Comparison of ENCODE assay signal across 8 cellular contexts in genomic region chr5:128674837-128675446, GRCh38.
A peak's percentile ranks its signal among the peaks of the same experiment; 100 is the strongest.
DNase-seq lines count a peak whose midpoint lies in the region; ATAC-seq and TF ChIP-seq lines count a peak whose summit lies in the region.

No MANE protein-coding gene starts in this region.

- H3K27ac ChIP-seq in AG04450 (ENCODE audit: low read depth, low read length), result no peak overlapping the region
- no peak overlapping the region for H3K27ac ChIP-seq in foreskin keratinocyte

- CTCF ChIA-PET in AG04450 (lab: Charles Lee), result interaction anchor here (0.6 to 3.1 kb wide), 27 partner anchors 8 to 1017 kb away, joined by 3 to 14 read pairs (median 3); no protein-coding TSS in a partner anchor

- no peaks in the 10 kb centered on the region; the same call in none of the 2 replicates for H3K9me3 Mint-ChIP-seq in HFFc6

- H3K4me3 Mint-ChIP-seq in HFFc6, result no peak overlapping the region

- no peaks in the 10 kb centered on the region for H3K9me3 ChIP-seq in AG04450 (ENCODE audit: control insufficient read depth, insufficient read depth, low read length)

- no peaks in the 10 kb centered on the region for H3K4me1 ChIP-seq in foreskin keratinocyte

- no peak overlapping the region for H3K27ac Mint-ChIP-seq in HFFc6

- DNase-seq in AG04450 (ENCODE audit: low read depth, low spot score), result peak; percentile 24
- peak; percentile 53 for DNase-seq in HFFc6
- DNase-seq in LoVo (ENCODE audit: low spot score), result peak; percentile 57
- peak; percentile 58 for DNase-seq in activated CD4-positive, alpha-beta T cell treated with anti-CD3 and anti-CD28 coated beads for 48 hours
- DNase-seq in foreskin keratinocyte, result peak in 1 of 2 donors; percentile 53
- peak; percentile 41 to 43 for DNase-seq in stimulated activated CD4-positive, alpha-beta T cell treated with anti-CD3 and anti-CD28 coated beads, Interleukin-2, amount 100 ng/mL, for 48 hours
- DNase-seq in NCI-H2107 (lab: John Stamatoyannopoulos, UW), result no peak

- POLR2A ChIA-PET in AG04450 (lab: Yijun Ruan, JAX), result interaction anchor here (0.8 kb wide), 1 partner anchor 138 kb away, joined by 3 read pairs; no protein-coding TSS in a partner anchor

- H3K27me3 Mint-ChIP-seq in HFFc6 (ENCODE audit: insufficient read depth), result peaks cover 3% of the 10 kb centered on the region; the same call in 1 of the 2 replicates

- H3K4me3 ChIP-seq in AG04450 (ENCODE audit: low read depth, low read length), result no peak overlapping the region

- H3K27me3 ChIP-seq in AG04450 (ENCODE audit: control insufficient read depth, insufficient read depth, low read length) (no peaks in the 10 kb centered on the region), foreskin keratinocyte (no peaks in the 10 kb centered on the region)

- TF ChIP-seq CTCF in AG04450 (IDR thresholded peaks at IDR 0.05; ENCODE audit: low read depth, low read length), result peak; percentile 85
- peak; percentile 58; the same call in 1 of the 2 replicates for TF ChIP-seq CTCF in GM12874 (IDR thresholded peaks at IDR 0.05; ENCODE audit: insufficient read depth, low read depth, low read length)
- TF ChIP-seq CTCF in HFFc6 (IDR thresholded peaks at IDR 0.05), result peak; percentile 89
- peak; percentile 86 for TF ChIP-seq CTCF in foreskin keratinocyte (conservative IDR thresholded peaks at IDR 0.05)

- H3K4me1 Mint-ChIP-seq in HFFc6 (ENCODE audit: low read depth), result peaks cover 28% of the 10 kb centered on the region

- ATAC-seq in foreskin keratinocyte, result peak; percentile 91

- H3K36me3 Mint-ChIP-seq in HFFc6 (ENCODE audit: low read depth), result peaks cover 4% of the 10 kb centered on the region
